23 cellular contexts compared by ENCODE assay signal in the genomic region with DNA sequence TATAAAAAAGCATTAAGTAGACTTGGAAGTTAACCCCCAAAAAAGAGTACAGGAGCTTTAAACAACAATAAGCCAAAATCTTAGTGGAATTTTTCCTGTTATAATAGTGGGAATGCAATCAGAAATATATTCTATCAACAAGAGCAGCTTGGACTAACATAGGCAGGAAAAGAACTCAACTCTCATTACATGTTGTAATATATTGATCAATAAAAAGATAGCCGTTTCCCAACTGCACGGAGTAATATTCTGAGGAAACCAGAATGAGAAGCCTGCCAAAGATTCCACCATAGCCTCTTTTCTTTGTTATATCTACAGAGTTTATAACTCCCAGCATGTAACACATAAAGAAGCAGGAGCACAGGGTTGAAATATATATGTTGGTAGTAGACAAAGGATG.
"Had no signal": no experiment of that assay in that cellular context is flagged by ENCODE, and none has a peak within 500 bp of the region (broad histone marks: within the 10 kb centered on the region; RNA-seq: fewer than 3 reads in every experiment).

No MANE protein-coding gene starts in this region.

- H3K4me1 ChIP-seq: left ventricle myocardium inferior had no signal

- FAIRE-seq: islet of Langerhans, keratinocyte, kidney had no signal

- H3K4me2 ChIP-seq: hepatocyte had no signal

- H3K27ac ChIP-seq: heart right ventricle, hepatocyte, left lung, left ventricle myocardium inferior, lower lobe of right lung had no signal

- DNase-seq: heart right ventricle, hippocampal formation, hypothalamus, immature natural killer cell, islet precursor cell, kidney, kidney glomerular epithelial cell, left cardiac atrium, left colon, left lung, left ventricle myocardium inferior, left ventricle myocardium superior, lower lobe of right lung, mammary epithelial cell, mesenchymal stem cell, mesendoderm, midbrain, mucosa of descending colon, naive B cell had no signal

- H3K27me3 ChIP-seq: heart right ventricle, hepatocyte, left lung had no signal

- ATAC-seq: heart right ventricle, left cardiac atrium, left colon, left lung, left ventricle myocardium superior, lower lobe of right lung, mucosa of descending colon had no signal

- H2AFZ ChIP-seq: hepatocyte had no signal

- H3K36me3 ChIP-seq: heart right ventricle, left lung, lower lobe of right lung had no signal

- H3K79me2 ChIP-seq: hepatocyte had no signal

- H3K4me3 ChIP-seq: heart right ventricle, hepatocyte, left lung, left ventricle myocardium inferior, lower lobe of right lung, lung, mucosa of descending colon had no signal

- H3K9me3 ChIP-seq: mucosa of descending colon had no signal
